Comparison of ENCODE assay signal across 1 cellular context in the genomic region with DNA sequence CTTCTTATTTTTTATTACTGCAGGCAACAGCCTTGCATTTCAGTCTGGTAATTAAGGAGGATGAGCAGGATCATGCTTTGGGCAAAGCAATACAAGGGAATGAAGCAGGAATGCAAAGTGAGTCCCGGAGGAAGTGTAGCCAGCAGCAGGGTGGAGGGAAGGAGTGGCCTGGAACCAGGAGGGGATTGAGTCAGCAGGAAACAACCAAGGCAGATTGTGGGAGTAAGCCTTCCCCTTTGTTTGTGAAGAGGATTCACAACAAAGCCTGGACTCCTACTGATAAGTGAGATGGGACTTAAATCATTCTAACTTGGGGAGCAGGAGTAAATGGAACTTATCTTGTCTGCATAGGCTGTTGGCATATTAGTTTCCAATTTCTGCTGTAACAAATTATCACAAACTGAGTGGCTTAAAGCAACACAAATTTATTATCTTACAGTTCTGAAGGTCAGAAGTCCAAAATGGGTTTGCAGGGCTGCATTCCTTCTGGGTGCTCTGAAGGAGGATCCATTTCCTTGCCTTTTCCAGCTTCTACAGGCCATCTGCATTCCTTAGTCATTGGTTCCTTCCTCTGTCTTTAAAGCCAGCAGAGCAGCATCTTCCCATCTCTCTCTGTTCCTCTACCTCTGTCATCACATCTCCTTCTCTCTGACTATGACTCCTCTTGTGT.
TF ChIP-seq lines count a peak whose summit lies in the region.

No MANE protein-coding gene starts in this region.

TF ChIP-seq in HepG2, 621 proteins besides CTCF, POLR2A, EP300 and RAD21 (continued from another document):
- TF ChIP-seq, protein P1, sequence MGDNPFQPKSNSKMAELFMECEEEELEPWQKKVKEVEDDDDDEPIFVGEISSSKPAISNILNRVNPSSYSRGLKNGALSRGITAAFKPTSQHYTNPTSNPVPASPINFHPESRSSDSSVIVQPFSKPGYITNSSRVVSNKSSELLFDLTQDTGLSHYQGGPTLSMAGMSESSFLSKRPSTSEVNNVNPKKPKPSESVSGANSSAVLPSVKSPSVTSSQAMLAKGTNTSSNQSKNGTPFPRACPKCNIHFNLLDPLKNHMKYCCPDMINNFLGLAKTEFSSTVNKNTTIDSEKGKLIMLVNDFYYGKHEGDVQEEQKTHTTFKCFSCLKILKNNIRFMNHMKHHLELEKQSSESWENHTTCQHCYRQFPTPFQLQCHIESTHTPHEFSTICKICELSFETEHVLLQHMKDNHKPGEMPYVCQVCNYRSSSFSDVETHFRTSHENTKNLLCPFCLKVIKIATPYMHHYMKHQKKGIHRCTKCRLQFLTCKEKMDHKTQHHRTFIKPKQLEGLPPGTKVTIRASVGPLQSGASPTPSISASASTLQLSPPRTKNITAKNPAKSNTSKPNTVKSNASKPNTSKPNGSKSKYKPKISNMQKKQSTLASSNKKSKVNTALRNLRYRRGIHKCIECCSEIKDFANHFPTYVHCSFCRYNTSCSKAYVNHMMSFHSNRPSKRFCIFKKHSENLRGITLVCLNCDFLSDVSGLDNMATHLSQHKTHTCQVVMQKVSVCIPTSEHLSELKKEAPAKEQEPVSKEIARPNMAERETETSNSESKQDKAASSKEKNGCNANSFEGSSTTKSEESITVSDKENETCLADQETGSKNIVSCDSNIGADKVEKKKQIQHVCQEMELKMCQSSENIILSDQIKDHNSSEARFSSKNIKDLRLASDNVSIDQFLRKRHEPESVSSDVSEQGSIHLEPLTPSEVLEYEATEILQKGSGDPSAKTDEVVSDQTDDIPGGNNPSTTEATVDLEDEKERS (CRISPR knock-in tag; IDR thresholded peaks at IDR 0.05): no peak
- TF ChIP-seq, protein P2, sequence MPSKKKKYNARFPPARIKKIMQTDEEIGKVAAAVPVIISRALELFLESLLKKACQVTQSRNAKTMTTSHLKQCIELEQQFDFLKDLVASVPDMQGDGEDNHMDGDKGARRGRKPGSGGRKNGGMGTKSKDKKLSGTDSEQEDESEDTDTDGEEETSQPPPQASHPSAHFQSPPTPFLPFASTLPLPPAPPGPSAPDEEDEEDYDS (CRISPR knock-in tag; IDR thresholded peaks at IDR 0.05): no peak
- TF ChIP-seq, protein P3, sequence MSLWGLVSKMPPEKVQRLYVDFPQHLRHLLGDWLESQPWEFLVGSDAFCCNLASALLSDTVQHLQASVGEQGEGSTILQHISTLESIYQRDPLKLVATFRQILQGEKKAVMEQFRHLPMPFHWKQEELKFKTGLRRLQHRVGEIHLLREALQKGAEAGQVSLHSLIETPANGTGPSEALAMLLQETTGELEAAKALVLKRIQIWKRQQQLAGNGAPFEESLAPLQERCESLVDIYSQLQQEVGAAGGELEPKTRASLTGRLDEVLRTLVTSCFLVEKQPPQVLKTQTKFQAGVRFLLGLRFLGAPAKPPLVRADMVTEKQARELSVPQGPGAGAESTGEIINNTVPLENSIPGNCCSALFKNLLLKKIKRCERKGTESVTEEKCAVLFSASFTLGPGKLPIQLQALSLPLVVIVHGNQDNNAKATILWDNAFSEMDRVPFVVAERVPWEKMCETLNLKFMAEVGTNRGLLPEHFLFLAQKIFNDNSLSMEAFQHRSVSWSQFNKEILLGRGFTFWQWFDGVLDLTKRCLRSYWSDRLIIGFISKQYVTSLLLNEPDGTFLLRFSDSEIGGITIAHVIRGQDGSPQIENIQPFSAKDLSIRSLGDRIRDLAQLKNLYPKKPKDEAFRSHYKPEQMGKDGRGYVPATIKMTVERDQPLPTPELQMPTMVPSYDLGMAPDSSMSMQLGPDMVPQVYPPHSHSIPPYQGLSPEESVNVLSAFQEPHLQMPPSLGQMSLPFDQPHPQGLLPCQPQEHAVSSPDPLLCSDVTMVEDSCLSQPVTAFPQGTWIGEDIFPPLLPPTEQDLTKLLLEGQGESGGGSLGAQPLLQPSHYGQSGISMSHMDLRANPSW (CRISPR knock-in tag; IDR thresholded peaks at IDR 0.05; ENCODE audit: borderline replicate concordance): no peak
- TF ChIP-seq, protein P4, sequence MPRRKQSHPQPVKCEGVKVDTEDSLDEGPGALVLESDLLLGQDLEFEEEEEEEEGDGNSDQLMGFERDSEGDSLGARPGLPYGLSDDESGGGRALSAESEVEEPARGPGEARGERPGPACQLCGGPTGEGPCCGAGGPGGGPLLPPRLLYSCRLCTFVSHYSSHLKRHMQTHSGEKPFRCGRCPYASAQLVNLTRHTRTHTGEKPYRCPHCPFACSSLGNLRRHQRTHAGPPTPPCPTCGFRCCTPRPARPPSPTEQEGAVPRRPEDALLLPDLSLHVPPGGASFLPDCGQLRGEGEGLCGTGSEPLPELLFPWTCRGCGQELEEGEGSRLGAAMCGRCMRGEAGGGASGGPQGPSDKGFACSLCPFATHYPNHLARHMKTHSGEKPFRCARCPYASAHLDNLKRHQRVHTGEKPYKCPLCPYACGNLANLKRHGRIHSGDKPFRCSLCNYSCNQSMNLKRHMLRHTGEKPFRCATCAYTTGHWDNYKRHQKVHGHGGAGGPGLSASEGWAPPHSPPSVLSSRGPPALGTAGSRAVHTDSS (CRISPR knock-in tag; conservative IDR thresholded peaks at IDR 0.05): no peak
- TF ChIP-seq NBN (conservative IDR thresholded peaks at IDR 0.05) (no peak), ATF7-NPFF (CRISPR knock-in tag; IDR thresholded peaks at IDR 0.05; ENCODE audit: low read depth) (no peak), HNF4G (IDR thresholded peaks at IDR 0.05; ENCODE audit: borderline replicate concordance, low read depth, low read length) (no peak), HNF4G (CRISPR knock-in tag; IDR thresholded peaks at IDR 0.05; ENCODE audit: borderline replicate concordance, low read depth) (no peak)
TF ChIP-seq in HepG2: peak in this region for 0.
